Comparison of ENCODE assay signal across 8 cellular contexts in genomic region chr2:219521066-219521880, GRCh38. TPM values are rescaled to one million over a fixed set of nuclear protein-coding genes. Genes with fewer than 3 reads are reported as not detected.
DNase-seq lines count a peak whose midpoint lies in the region; ATAC-seq, FAIRE-seq and TF ChIP-seq lines count a peak whose summit lies in the region.

No MANE protein-coding gene starts in this region.

- intact Hi-C loops in A673 (cut with micrococcal nuclease; ENCODE audit: unreplicated experiment), result loop anchor here (5.0 kb wide), 1 partner anchor 44 kb away; no protein-coding TSS in a partner anchor

- no peaks in the 10 kb centered on the region for H3K36me3 ChIP-seq in A673 (ENCODE audit: insufficient read depth, low read length, poor library complexity, severe bottlenecking)
- no peaks in the 10 kb centered on the region for H3K36me3 ChIP-seq in NT2/D1 (ENCODE audit: insufficient read depth, insufficient read length, low read length)
- H3K36me3 ChIP-seq in H1 (ENCODE audit: control insufficient read depth in 2 of 4, insufficient read depth in 4 of 4, low read length in 3 of 4), result no peaks in the 10 kb centered on the region

- H4K91ac ChIP-seq in H1 (replicated peaks; ENCODE audit: insufficient read length, low read length), result peak overlapping the region; percentile 88

- no peak overlapping the region for H3K14ac ChIP-seq in H1 (ENCODE audit: insufficient read length)

- H3K4me2 ChIP-seq in H1 (ENCODE audit: insufficient read depth in 1 of 2, low read depth in 2 of 2, low read length in 2 of 2), result peak overlapping the region; percentile 81 to 92

- H2BK120ac ChIP-seq in H1 (replicated peaks; ENCODE audit: low read depth, low read length), result no peak overlapping the region

- no peak overlapping the region for H3K4me3 ChIP-seq in A673 (ENCODE audit: low read depth, low read length, poor library complexity, severe bottlenecking)
- no peak overlapping the region for H3K4me3 ChIP-seq in GM12865 (ENCODE audit: low read depth, low read length)
- H3K4me3 ChIP-seq in NT2/D1 (ENCODE audit: insufficient read length, low read depth), result no peak overlapping the region
- peak overlapping the region in 1 of 4 experiments; percentile 63; a peak in 1 of 8 replicates for H3K4me3 ChIP-seq in H1 (ENCODE audit: extremely low read depth in 1 of 4, insufficient read depth in 2 of 4, low read depth in 3 of 4, low read length in 4 of 4)

- H2AK5ac ChIP-seq in H1 (ENCODE audit: low read depth, low read length), result peak overlapping the region; percentile 45; the same call in 1 of the 2 replicates

- H3K4me1 Mint-ChIP-seq in nephron progenitor cell, result peaks cover 80% of the 10 kb centered on the region

- H4K8ac ChIP-seq in H1 (ENCODE audit: extremely low read depth, insufficient read depth, low read length), result no peak overlapping the region

- peak; percentile 73 for DNase-seq in A673 (ENCODE audit: low spot score)
- DNase-seq in GM12865 (ENCODE audit: low read depth), result no peak
- peak; percentile 74 for DNase-seq in NT2/D1 (ENCODE audit: low read depth, low spot score)
- peak in 1 of 2 experiments; percentile 86 for DNase-seq in H1 (ENCODE audit: low read depth in 1 of 2, low spot score in 2 of 2)
- peak; percentile 63 for DNase-seq in nephron progenitor cell
- no peak for DNase-seq in activated CD8-positive, alpha-beta memory T cell treated with anti-CD3 and anti-CD28 coated beads, Interleukin-2, amount 50 U/mL, for 4 hours
- DNase-seq in NOMO-1 treated with DMSO at 0.1 percent for 48 hours (lab: John Stamatoyannopoulos, UW; ENCODE audit: unreplicated experiment), result no peak

- H2AFZ ChIP-seq in H1 (ENCODE audit: low read length), result no peak overlapping the region

- peak overlapping the region; percentile 82; the same call in 1 of the 2 replicates for H2BK20ac ChIP-seq in H1 (ENCODE audit: low read length)

- TF ChIP-seq CTCF in A673 (conservative IDR thresholded peaks at IDR 0.05; ENCODE audit: low read depth, low read length), result peak; percentile 77
- peak; percentile 8 for TF ChIP-seq CTCF in GM12865 (IDR thresholded peaks at IDR 0.05; ENCODE audit: insufficient read depth, low read depth, low read length, missing control alignments)
- peak in 2 of 3 experiments; percentile 92 to 94; a peak in 3 of 4 replicates for TF ChIP-seq CTCF in H1 (IDR thresholded peaks at IDR 0.05; ENCODE audit: control extremely low read depth in 1 of 3, insufficient read depth in 1 of 3, low read depth in 1 of 3, low read length in 3 of 3)
- peak; percentile 62 for TF ChIP-seq CTCF in nephron progenitor cell (IDR thresholded peaks at IDR 0.05)

- 20% methylated on average over 13 of the region's 14 CpGs; no CpG with 5 or more reads in 1 of the 2 experiments for WGBS in H1 (ENCODE audit: extremely low coverage in 1 of 2, insufficient coverage in 1 of 2, insufficient read length in 1 of 2, insufficient replicate concordance in 2 of 2, low coverage in 1 of 2, low lambda C conversion rate in 2 of 2, missing lambda C conversion rate in 1 of 2), 2 experiments

- H3K27ac ChIP-seq in A673 (ENCODE audit: low read depth, low read length, poor library complexity, severe bottlenecking), result peak overlapping the region; percentile 38
- no peak overlapping the region for H3K27ac ChIP-seq in H1 (ENCODE audit: low read depth, low read length)

- H4K5ac ChIP-seq in H1 (ENCODE audit: insufficient read length, low read depth, low read length), result peak overlapping the region; percentile 38

- no peaks in the 10 kb centered on the region for H3K27me3 ChIP-seq in A673 (replicated peaks; ENCODE audit: insufficient read depth, low read depth, low read length, poor library complexity)
- H3K27me3 ChIP-seq in NT2/D1 (ENCODE audit: insufficient read depth, insufficient read length), result peaks cover 33% of the 10 kb centered on the region
- H3K27me3 ChIP-seq in H1 (replicated peaks in 1 of 4; ENCODE audit: control insufficient read depth in 3 of 4, extremely low read depth in 1 of 4, insufficient read depth in 3 of 4, low read length in 3 of 4), result peaks cover 0 to 14% (median 4%) of the 10 kb centered on the region in 4 experiments; a peak in 3 of 7 replicates

- H4K20me1 ChIP-seq in H1 (replicated peaks in 1 of 2; ENCODE audit: control insufficient read depth in 1 of 2, insufficient read depth in 2 of 2, low read length in 2 of 2), result peaks cover 0 to 2% of the 10 kb centered on the region in 2 experiments

- ATAC-seq in HG03571 (IDR thresholded peaks at IDR 0.05; ENCODE audit: unreplicated experiment), result no peak

- H3K9me3 ChIP-seq in A673 (ENCODE audit: low read depth, low read length, poor library complexity, severe bottlenecking), result no peaks in the 10 kb centered on the region
- H3K9me3 ChIP-seq in NT2/D1 (ENCODE audit: insufficient read depth, low read length), result no peaks in the 10 kb centered on the region
- H3K9me3 ChIP-seq in H1 (ENCODE audit: insufficient read depth in 2 of 2, low read depth in 1 of 2, low read length in 1 of 2), result no peaks in the 10 kb centered on the region

- H3K9me3 Mint-ChIP-seq in nephron progenitor cell, result no peaks in the 10 kb centered on the region

- no peak overlapping the region for H3K56ac ChIP-seq in H1 (replicated peaks; ENCODE audit: insufficient read length, low read depth, low read length)

- H3K4me3 Mint-ChIP-seq in nephron progenitor cell, result peak overlapping the region; percentile 70

- H2BK5ac ChIP-seq in H1 (ENCODE audit: low read depth, low read length), result peak overlapping the region; percentile 16; the same call in 1 of the 2 replicates

- no peak overlapping the region for H3K4ac ChIP-seq in H1 (replicated peaks; ENCODE audit: insufficient read length, low read depth, low read length)

- POLR2A ChIA-PET in A673 (lab: Charles Lee; ENCODE audit: low non-redundant PET) (no interaction called here), H1 (lab: Charles Lee; ENCODE audit: partially characterized antibody) (interaction anchor here (0.6 to 5.5 kb wide), 9 partner anchors 10 to 36 kb away, joined by 3 to 36 read pairs (median 6); partner anchors contain the start of gene GMPPA)

- H3K9ac ChIP-seq in NT2/D1 (ENCODE audit: insufficient read length, low read depth) (peak overlapping the region; percentile 73), H1 (replicated peaks in 1 of 4; ENCODE audit: extremely low read depth in 1 of 4, low read depth in 3 of 4, low read length in 3 of 4) (no peak overlapping the region)

- H3K4me1 ChIP-seq in A673 (ENCODE audit: insufficient read depth, low read length, poor library complexity, severe bottlenecking) (peaks cover 29% of the 10 kb centered on the region), NT2/D1 (ENCODE audit: insufficient read depth, insufficient read length) (peaks cover 16% of the 10 kb centered on the region), H1 (replicated peaks in 1 of 4; ENCODE audit: control insufficient read depth in 3 of 4, insufficient read depth in 4 of 4, low read length in 3 of 4) (peaks cover 0 to 28% (median 19%) of the 10 kb centered on the region in 4 experiments; a peak in 6 of 7 replicates)

- H3K27me3 Mint-ChIP-seq in nephron progenitor cell (ENCODE audit: low read depth, poor library complexity), result peaks cover 48% of the 10 kb centered on the region

- CTCF ChIA-PET in A673 (lab: Charles Lee), result interaction anchor here (1.1 to 5.1 kb wide), 6 partner anchors 9 to 26 kb away, joined by 3 to 31 read pairs (median 18); a partner anchor contains a TSS
- CTCF ChIA-PET in H1 (lab: Charles Lee; ENCODE audit: partially characterized antibody), result interaction anchor here (1.0 to 113.1 kb wide), 12 partner anchors 8 to 223 kb away, joined by 3 to 7248 read pairs (median 16); partner anchors contain the start of genes ASIC4, DES, DNPEP and GMPPA

- no peak for TF ChIP-seq POLR2A in H1 (IDR thresholded peaks at IDR 0.05; ENCODE audit: control extremely low read depth in 1 of 2, low read depth in 2 of 2, low read length in 2 of 2)

- TF ChIP-seq EP300 in H1 (IDR thresholded peaks at IDR 0.05; ENCODE audit: borderline replicate concordance in 1 of 2, low read depth in 2 of 2, low read length in 2 of 2), result 0 out of 3 replicates have a peak, but pooled peaks of 1 of the 2 experiments have one; percentile 54

- peak overlapping the region; percentile 51; the same call in 1 of the 2 replicates for H2BK15ac ChIP-seq in H1 (ENCODE audit: low read length)

- H3K18ac ChIP-seq in H1 (ENCODE audit: extremely low read depth, low read length), result peak overlapping the region; percentile 40; the same call in 1 of the 2 replicates

- no peaks in the 10 kb centered on the region for H3K79me1 ChIP-seq in H1 (ENCODE audit: low read depth, low read length)

- BruUV-seq in A673 (replicated peaks; lab: Mats Ljungman, UMichigan), result no TSS peak

- TF ChIP-seq RAD21 in H1 (IDR thresholded peaks at IDR 0.05 in 1 of 2, conservative IDR thresholded peaks at IDR 0.05 in 1 of 2; ENCODE audit: low read depth in 2 of 2, low read length in 2 of 2), result peak; percentile 64 to 79

- no peak overlapping the region for H3K23ac ChIP-seq in H1 (ENCODE audit: insufficient read length)

- H3K79me2 ChIP-seq in H1 (ENCODE audit: control insufficient read depth in 1 of 2, insufficient read depth in 2 of 2, low read length in 2 of 2), result no peaks in the 10 kb centered on the region

- FAIRE-seq in H1 (lab: Jason Lieb, UNC), result no peak

- H3K23me2 ChIP-seq in H1 (ENCODE audit: low read depth, low read length), result peaks cover 2% of the 10 kb centered on the region; the same call in 1 of the 2 replicates

- H2BK12ac ChIP-seq in H1 (ENCODE audit: low read depth, low read length), result peak overlapping the region; percentile 97; the same call in 1 of the 2 replicates

- no peak overlapping the region for H3K27ac Mint-ChIP-seq in nephron progenitor cell

- no peaks in the 10 kb centered on the region for H3K36me3 Mint-ChIP-seq in nephron progenitor cell (ENCODE audit: low read depth)

RNA-seq across cellular contexts. Expression of gene ASIC4, which starts 7.0 kb away (rescaled TPM):
- total RNA-seq in A673 (2021), result 0.45 and 1.2 TPM in 2 replicates
- 0.19 and 0.22 TPM in 2 replicates for total RNA-seq in H1 (2021; fragmentation: NEBNext Ultra II Directional; extraction: Animal tissue kit (Norgen Biotek cat#: 25700))
- polyA plus RNA-seq in H1 (2011; rRNA removed), result 0.12 and 0.30 TPM in 2 replicates
- 0.18 TPM for polyA plus RNA-seq in H1 (2011; cell fraction: cytosol; rRNA removed)
- polyA plus RNA-seq in H1 (2011; cell fraction: nucleus; rRNA removed), result 0.96 TPM
- 0.11 to 0.42 TPM (median 0.36 TPM) in 3 of 4 replicates, not detected in the other for polyA plus RNA-seq in H1 (2012, experiment 1 of 2)
- polyA plus RNA-seq in H1 (2012, experiment 2 of 2), result 0.05 TPM
- 0.06 TPM for polyA plus RNA-seq in H1 (2013, experiment 1 of 2)
- 0.13 TPM for polyA plus RNA-seq in H1 (2013, experiment 2 of 2)
- 0.12 and 0.22 TPM in 2 replicates for polyA minus RNA-seq in H1 (2011; rRNA and poly(A)+ RNA removed)
- not detected for polyA minus RNA-seq in H1 (2011; cell fraction: cytosol; rRNA and poly(A)+ RNA removed)
- polyA minus RNA-seq in H1 (2011; cell fraction: nucleus; rRNA and poly(A)+ RNA removed), result 0.50 TPM

RNA-seq across cellular contexts. Expression of gene CHPF, which starts 22.3 kb away (rescaled TPM):
- 13.8 and 15.8 TPM in 2 replicates for total RNA-seq in A673 (2021)
- 62.9 and 68.1 TPM in 2 replicates for total RNA-seq in H1 (2021; fragmentation: NEBNext Ultra II Directional; extraction: Animal tissue kit (Norgen Biotek cat#: 25700))
- polyA plus RNA-seq in H1 (2011; rRNA removed), result 67.3 and 103 TPM in 2 replicates
- polyA plus RNA-seq in H1 (2011; cell fraction: cytosol; rRNA removed), result 61.7 TPM
- 76.8 TPM for polyA plus RNA-seq in H1 (2011; cell fraction: nucleus; rRNA removed)
- polyA plus RNA-seq in H1 (2012, experiment 1 of 2), result 33.7 to 59.5 TPM (median 55.7 TPM) in 4 replicates
- 62.7 TPM for polyA plus RNA-seq in H1 (2012, experiment 2 of 2)
- 107 TPM for polyA plus RNA-seq in H1 (2013, experiment 1 of 2)
- 107 TPM for polyA plus RNA-seq in H1 (2013, experiment 2 of 2)
- 17.3 and 20.9 TPM in 2 replicates for polyA minus RNA-seq in H1 (2011; rRNA and poly(A)+ RNA removed)
- 62.2 TPM for polyA minus RNA-seq in H1 (2011; cell fraction: cytosol; rRNA and poly(A)+ RNA removed)
- polyA minus RNA-seq in H1 (2011; cell fraction: nucleus; rRNA and poly(A)+ RNA removed), result 38.8 TPM

RNA-seq across cellular contexts. Expression of gene TMEM198, which starts 22.6 kb away (rescaled TPM):
- 4.6 and 7.6 TPM in 2 replicates for total RNA-seq in A673 (2021)
- 10.2 and 11.0 TPM in 2 replicates for total RNA-seq in H1 (2021; fragmentation: NEBNext Ultra II Directional; extraction: Animal tissue kit (Norgen Biotek cat#: 25700))
- polyA plus RNA-seq in H1 (2011; rRNA removed), result 10.4 and 15.4 TPM in 2 replicates
- polyA plus RNA-seq in H1 (2011; cell fraction: cytosol; rRNA removed), result 10.0 TPM
- polyA plus RNA-seq in H1 (2011; cell fraction: nucleus; rRNA removed), result 19.0 TPM
- polyA plus RNA-seq in H1 (2012, experiment 1 of 2), result 7.6 to 11.7 TPM (median 9.4 TPM) in 4 replicates
- 13.6 TPM for polyA plus RNA-seq in H1 (2012, experiment 2 of 2)
- polyA plus RNA-seq in H1 (2013, experiment 1 of 2), result 8.4 TPM
- polyA plus RNA-seq in H1 (2013, experiment 2 of 2), result 8.2 TPM
- 4.3 and 6.1 TPM in 2 replicates for polyA minus RNA-seq in H1 (2011; rRNA and poly(A)+ RNA removed)
- polyA minus RNA-seq in H1 (2011; cell fraction: cytosol; rRNA and poly(A)+ RNA removed), result 7.5 TPM
- 5.6 TPM for polyA minus RNA-seq in H1 (2011; cell fraction: nucleus; rRNA and poly(A)+ RNA removed)

RNA-seq across cellular contexts. Expression of gene GMPPA, which starts 22.6 kb away (rescaled TPM):
- 32.1 and 45.8 TPM in 2 replicates for total RNA-seq in A673 (2021)
- total RNA-seq in H1 (2021; fragmentation: NEBNext Ultra II Directional; extraction: Animal tissue kit (Norgen Biotek cat#: 25700)), result 34.3 and 35.3 TPM in 2 replicates
- 98.8 and 101 TPM in 2 replicates for polyA plus RNA-seq in H1 (2011; rRNA removed)
- 59.0 TPM for polyA plus RNA-seq in H1 (2011; cell fraction: cytosol; rRNA removed)
- polyA plus RNA-seq in H1 (2011; cell fraction: nucleus; rRNA removed), result 133 TPM
- polyA plus RNA-seq in H1 (2012, experiment 1 of 2), result 32.8 to 43.7 TPM (median 41.5 TPM) in 4 replicates
- polyA plus RNA-seq in H1 (2012, experiment 2 of 2), result 53.9 TPM
- polyA plus RNA-seq in H1 (2013, experiment 1 of 2), result 32.4 TPM
- polyA plus RNA-seq in H1 (2013, experiment 2 of 2), result 31.6 TPM
- polyA minus RNA-seq in H1 (2011; rRNA and poly(A)+ RNA removed), result 67.3 and 79.3 TPM in 2 replicates
- polyA minus RNA-seq in H1 (2011; cell fraction: cytosol; rRNA and poly(A)+ RNA removed), result 24.6 TPM
- polyA minus RNA-seq in H1 (2011; cell fraction: nucleus; rRNA and poly(A)+ RNA removed), result 26.1 TPM

RNA-seq across cellular contexts. Expression of gene OBSL1, which starts 50.1 kb away (rescaled TPM):
- 23.1 and 46.6 TPM in 2 replicates for total RNA-seq in A673 (2021)
- total RNA-seq in H1 (2021; fragmentation: NEBNext Ultra II Directional; extraction: Animal tissue kit (Norgen Biotek cat#: 25700)), result 127 and 135 TPM in 2 replicates
- 116 and 205 TPM in 2 replicates for polyA plus RNA-seq in H1 (2011; rRNA removed)
- polyA plus RNA-seq in H1 (2011; cell fraction: cytosol; rRNA removed), result 171 TPM
- polyA plus RNA-seq in H1 (2011; cell fraction: nucleus; rRNA removed), result 776 TPM
- 105 to 168 TPM (median 164 TPM) in 4 replicates for polyA plus RNA-seq in H1 (2012, experiment 1 of 2)
- polyA plus RNA-seq in H1 (2012, experiment 2 of 2), result 108 TPM
- 76.8 TPM for polyA plus RNA-seq in H1 (2013, experiment 1 of 2)
- polyA plus RNA-seq in H1 (2013, experiment 2 of 2), result 67.6 TPM
- 64.9 and 94.5 TPM in 2 replicates for polyA minus RNA-seq in H1 (2011; rRNA and poly(A)+ RNA removed)
- 91.4 TPM for polyA minus RNA-seq in H1 (2011; cell fraction: cytosol; rRNA and poly(A)+ RNA removed)
- polyA minus RNA-seq in H1 (2011; cell fraction: nucleus; rRNA and poly(A)+ RNA removed), result 160 TPM

Comparison
In these comparisons a context has a peak if more than half of its experiments do, and no peak if none do; other contexts are left out.
1. DNase-seq: peak in A673 (single experiment), NT2/D1 (single experiment) and nephron progenitor cell (single experiment); none in GM12865 (single experiment), activated CD8-positive, alpha-beta memory T cell treated with anti-CD3 and anti-CD28 coated beads, Interleukin-2, amount 50 U/mL, for 4 hours (single experiment) and NOMO-1 treated with DMSO at 0.1 percent for 48 hours (single experiment).
2. CTCF ChIP-seq: peak in every context shown above with its lines; median percentile 93 in H1; 77 in A673; 62 in nephron progenitor cell; 8 in GM12865.